7 cellular contexts compared by ENCODE assay signal in the genomic region with DNA sequence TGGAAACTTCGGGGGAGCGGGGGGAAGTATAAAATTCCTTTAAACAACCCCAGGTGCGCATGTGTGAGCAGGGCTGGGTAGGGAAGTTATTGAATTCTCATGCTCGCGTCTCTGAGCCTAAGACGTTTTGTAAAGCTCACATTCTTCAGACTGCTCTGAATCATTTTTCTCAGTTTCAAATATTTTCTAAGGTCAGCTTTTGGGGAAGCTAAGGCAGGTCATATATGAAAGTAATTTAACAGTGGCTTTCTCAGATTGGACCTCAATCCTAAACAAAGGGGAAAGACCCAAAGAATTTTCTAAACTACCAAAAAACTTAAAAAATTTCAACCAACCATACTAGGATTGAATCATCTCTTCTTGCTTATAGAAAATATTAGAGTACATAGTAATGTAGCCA.
ATAC-seq lines count a peak whose summit lies in the region.
"Not testable (repeated sequence)": the region's sequence is repeated elsewhere in the genome, so short reads cannot be mapped to it uniquely, and the experiment has no call there.

No MANE protein-coding gene starts in this region.

- peak; percentile 52 for ATAC-seq in GM18502 (IDR thresholded peaks at IDR 0.05; ENCODE audit: poor library complexity, unreplicated experiment)
- peak; percentile 52 for ATAC-seq in GM18868 (IDR thresholded peaks at IDR 0.05; ENCODE audit: unreplicated experiment)
- peak; percentile 41 for ATAC-seq in GM21390 (IDR thresholded peaks at IDR 0.05; ENCODE audit: unreplicated experiment)
- peak; percentile 45 for ATAC-seq in GM21825 (IDR thresholded peaks at IDR 0.05; ENCODE audit: unreplicated experiment)
- peak; percentile 48 for ATAC-seq in HG02884 (IDR thresholded peaks at IDR 0.05; ENCODE audit: unreplicated experiment)
- ATAC-seq in HG03342 (IDR thresholded peaks at IDR 0.05; ENCODE audit: unreplicated experiment) = peak; percentile 41
- ATAC-seq in stimulated activated memory B cell treated with anti-CD40 and anti-IgM and Interleukin-4, amounts not matched to agents 10 μg/mL and 1 μg/mL and 100 μg/mL, for 72 hours = peak; percentile 73

- H3K36me3 Mint-ChIP-seq in stimulated activated memory B cell treated with anti-CD40 and anti-IgM and Interleukin-4, amounts not matched to agents 10 μg/mL and 1 μg/mL and 100 μg/mL, for 72 hours = not testable (repeated sequence)

- peaks cover 28% of the 10 kb centered on the region for H3K4me1 Mint-ChIP-seq in stimulated activated memory B cell treated with anti-CD40 and anti-IgM and Interleukin-4, amounts not matched to agents 10 μg/mL and 1 μg/mL and 100 μg/mL, for 72 hours

- H3K27ac Mint-ChIP-seq in stimulated activated memory B cell treated with anti-CD40 and anti-IgM and Interleukin-4, amounts not matched to agents 10 μg/mL and 1 μg/mL and 100 μg/mL, for 72 hours = not testable (repeated sequence)

- H3K9me3 Mint-ChIP-seq in stimulated activated memory B cell treated with anti-CD40 and anti-IgM and Interleukin-4, amounts not matched to agents 10 μg/mL and 1 μg/mL and 100 μg/mL, for 72 hours = not testable (repeated sequence)

- not testable (repeated sequence) for H3K4me3 Mint-ChIP-seq in stimulated activated memory B cell treated with anti-CD40 and anti-IgM and Interleukin-4, amounts not matched to agents 10 μg/mL and 1 μg/mL and 100 μg/mL, for 72 hours

- not testable (repeated sequence) for H3K27me3 Mint-ChIP-seq in stimulated activated memory B cell treated with anti-CD40 and anti-IgM and Interleukin-4, amounts not matched to agents 10 μg/mL and 1 μg/mL and 100 μg/mL, for 72 hours

Comparison
In these comparisons a context has a peak if more than half of its experiments do, and no peak if none do; other contexts are left out.
1. Peak in every context shown above with its lines: ATAC-seq.